Comparison of ENCODE assay signal across 11 cellular contexts in genomic region chr1:211330282-211330936, GRCh38. TPM values are rescaled to one million over a fixed set of nuclear protein-coding genes. Genes with fewer than 3 reads are reported as not detected.
DNase-seq lines count a peak whose midpoint lies in the region; ATAC-seq and TF ChIP-seq lines count a peak whose summit lies in the region.
"Had no signal": no experiment of that assay in that cellular context is flagged by ENCODE, and none has a peak within 500 bp of the region (broad histone marks: within the 10 kb centered on the region; RNA-seq: fewer than 3 reads in every experiment).

No MANE protein-coding gene starts in this region.

- H3K9me3 ChIP-seq in CD4-positive, alpha-beta T cell (ENCODE audit: control insufficient read depth, low read length), result no peaks in the 10 kb centered on the region
- no peaks in the 10 kb centered on the region for H3K9me3 ChIP-seq in HEK293 (ENCODE audit: control insufficient read depth, insufficient read depth, low read depth, low read length)
- H3K9me3 ChIP-seq: vagina had no signal

- H3K36me3 Mint-ChIP-seq in CD4-positive, alpha-beta T cell (ENCODE audit: low read depth), result peaks cover 18% of the 10 kb centered on the region
- peaks cover 14 to 42% of the 10 kb centered on the region in 2 donors for H3K36me3 Mint-ChIP-seq in activated naive CD4-positive, alpha-beta T cell treated with anti-CD3 and anti-CD28 coated beads, Interleukin-2, amount 50 U/mL, for 72 hours
- H3K36me3 Mint-ChIP-seq in naive thymus-derived CD8-positive, alpha-beta T cell, result peaks cover 0 to 11% (median 0%) of the 10 kb centered on the region in 3 donors

- H3K27me3 Mint-ChIP-seq in CD4-positive, alpha-beta T cell, result no peaks in the 10 kb centered on the region
- H3K27me3 Mint-ChIP-seq in naive thymus-derived CD8-positive, alpha-beta T cell, result no peaks in the 10 kb centered on the region

- peaks cover 6% of the 10 kb centered on the region for H3K4me1 ChIP-seq in HEK293 (ENCODE audit: control insufficient read depth, insufficient read depth, low read length)

- POLR2A ChIA-PET in CD4-positive, alpha-beta T cell (lab: Charles Lee), result interaction anchor here (4.9 kb wide), 1 partner anchor 7 kb away, joined by 44 read pairs; no protein-coding TSS in a partner anchor
- POLR2A ChIA-PET in HEK293 (lab: Yijun Ruan, JAX), result interaction anchor here (0.7 to 1.2 kb wide), 3 partner anchors 52 to 130 kb away, joined by 3 read pairs; no protein-coding TSS in a partner anchor
- POLR2A ChIA-PET in naive thymus-derived CD8-positive, alpha-beta T cell (lab: Charles Lee), result interaction anchor here (0.7 to 6.4 kb wide), 6 partner anchors 8 to 1463 kb away, joined by 3 to 50 read pairs (median 7); partner anchors contain the start of gene RCOR3

- ATAC-seq in CD4-positive, alpha-beta T cell (ENCODE audit: poor library complexity), result no peak
- ATAC-seq in activated naive CD4-positive, alpha-beta T cell treated with anti-CD3 and anti-CD28 coated beads, Interleukin-2, amount 50 U/mL, for 72 hours, result no peak
- ATAC-seq in naive thymus-derived CD8-positive, alpha-beta T cell, result no peak
- ATAC-seq in HG03045 (IDR thresholded peaks at IDR 0.05; ENCODE audit: unreplicated experiment), result no peak

- H3K4me3 ChIP-seq in HEK293 (ENCODE audit: low read depth, low read length), result no peak overlapping the region
- H3K4me3 ChIP-seq: vagina had no signal

- TF ChIP-seq CTCF in CD4-positive, alpha-beta T cell (IDR thresholded peaks at IDR 0.05), result no peak
- TF ChIP-seq CTCF in HEK293 (tag by site-specific recombination; IDR thresholded peaks at IDR 0.05), result no peak
- no peak for TF ChIP-seq CTCF in GM10266 (IDR thresholded peaks at IDR 0.05; ENCODE audit: control insufficient read depth, insufficient read depth, low read depth, missing control alignments)

- H3K27ac ChIP-seq in CD4-positive, alpha-beta T cell (ENCODE audit: low read depth, low read length), result no peak overlapping the region
- no peak overlapping the region for H3K27ac ChIP-seq in HEK293 (ENCODE audit: extremely low read depth, low read depth, low read length)
- H3K27ac ChIP-seq: vagina had no signal

- H3K4me3 Mint-ChIP-seq in CD4-positive, alpha-beta T cell, result peak overlapping the region; percentile 95
- H3K4me3 Mint-ChIP-seq in naive thymus-derived CD8-positive, alpha-beta T cell, result peak overlapping the region; percentile 90 to 99 (median 94)

- no peaks in the 10 kb centered on the region for H3K27me3 ChIP-seq in CD4-positive, alpha-beta T cell (ENCODE audit: control insufficient read depth, insufficient read depth, low read length)
- H3K27me3 ChIP-seq: vagina had no signal

- H3K4me1 Mint-ChIP-seq in CD4-positive, alpha-beta T cell (ENCODE audit: low read depth), result peaks cover 88% of the 10 kb centered on the region
- peaks cover 59 to 92% (median 89%) of the 10 kb centered on the region in 4 donors for H3K4me1 Mint-ChIP-seq in naive thymus-derived CD8-positive, alpha-beta T cell

- CTCF ChIA-PET in CD4-positive, alpha-beta T cell (lab: Charles Lee), result interaction anchor here (1.4 kb wide), 1 partner anchor 146 kb away, joined by 4 read pairs; no protein-coding TSS in a partner anchor
- CTCF ChIA-PET in HEK293 (lab: Yijun Ruan, JAX), result no interaction called here

- no peaks in the 10 kb centered on the region for H3K9me3 Mint-ChIP-seq in CD4-positive, alpha-beta T cell
- H3K9me3 Mint-ChIP-seq in activated naive CD4-positive, alpha-beta T cell treated with anti-CD3 and anti-CD28 coated beads, Interleukin-2, amount 50 U/mL, for 72 hours, result no peaks in the 10 kb centered on the region
- H3K9me3 Mint-ChIP-seq in naive thymus-derived CD8-positive, alpha-beta T cell, result no peaks in the 10 kb centered on the region

- H3K27ac Mint-ChIP-seq in CD4-positive, alpha-beta T cell, result peak overlapping the region; percentile 83
- H3K27ac Mint-ChIP-seq in activated naive CD4-positive, alpha-beta T cell treated with anti-CD3 and anti-CD28 coated beads, Interleukin-2, amount 50 U/mL, for 72 hours, result peak overlapping the region; percentile 7 to 92
- peak overlapping the region; percentile 92 to 98 (median 95) for H3K27ac Mint-ChIP-seq in naive thymus-derived CD8-positive, alpha-beta T cell

- intact Hi-C loops in CD4-positive, alpha-beta T cell (cut with DNase I, micrococcal nuclease), result no loop called here

- DNase-seq in CD4-positive, alpha-beta T cell, result no peak
- DNase-seq in activated naive CD4-positive, alpha-beta T cell treated with anti-CD3 and anti-CD28 coated beads, Interleukin-2, amount 50 U/mL, for 72 hours (ENCODE audit: low spot score in 2 of 2), result no peak
- no peak for DNase-seq in naive thymus-derived CD8-positive, alpha-beta T cell
- DNase-seq in stimulated activated CD4-positive, alpha-beta T cell treated with anti-CD3 and anti-CD28 coated beads, Interleukin-4, amount 100 ng/mL, for 24 hours, result no peak
- DNase-seq in GM10266 (ENCODE audit: extremely low spot score), result no peak
- DNase-seq: erythroblast, kidney glomerular epithelial cell, NCI-H2227 treated with DMSO at 0.1 percent for 48 hours had no signal

- no peaks in the 10 kb centered on the region for H3K36me3 ChIP-seq in HEK293 (ENCODE audit: control insufficient read depth in 2 of 2, insufficient read depth in 1 of 2, low read length in 2 of 2)
- H3K36me3 ChIP-seq: vagina had no signal

TF ChIP-seq in HEK293, 187 proteins besides CTCF, POLR2A, EP300 and RAD21:
- TF ChIP-seq ZNF174 (tag by site-specific recombination; IDR thresholded peaks at IDR 0.05) (no peak), ZNF600 (tag by site-specific recombination; IDR thresholded peaks at IDR 0.05) (no peak), ZFHX2 (tag by site-specific recombination; conservative IDR thresholded peaks at IDR 0.05) (peak; percentile 65), PRDM1 (tag by site-specific recombination; IDR thresholded peaks at IDR 0.05) (0 out of 2 replicates have a peak, but pooled peaks have one; percentile 34), ZNF398 (tag by site-specific recombination; IDR thresholded peaks at IDR 0.05) (0 out of 2 replicates have a peak, but pooled peaks have one; percentile 25), EGR2 (tag by site-specific recombination; IDR thresholded peaks at IDR 0.05; ENCODE audit: low read depth) (peak; percentile 61), WT1 (tag by site-specific recombination; IDR thresholded peaks at IDR 0.05) (peak; percentile 54; the same call in 1 of the 2 replicates), YY2 (tag by site-specific recombination; IDR thresholded peaks at IDR 0.05) (no peak), ZEB2 (tag by site-specific recombination; IDR thresholded peaks at IDR 0.05) (no peak), ZNF426 (tag by site-specific recombination; IDR thresholded peaks at IDR 0.05) (no peak), ZNF555 (tag by site-specific recombination; conservative IDR thresholded peaks at IDR 0.05) (no peak)
TF ChIP-seq in HEK293: peak in this region for 5.

RNA-seq across cellular contexts. Expression of gene TRAF5, which starts 3.8 kb away (rescaled TPM):
- 10 to 100 TPM; 21.9 to 23.2 TPM for total RNA-seq in CD4-positive, alpha-beta T cell
- total RNA-seq in activated naive CD4-positive, alpha-beta T cell treated with anti-CD3 and anti-CD28 coated beads, Interleukin-2, amount 50 U/mL, for 72 hours, result 10 to 100 TPM; 33.3 to 54.9 TPM
- 10 to 100 TPM; 72.4 to 74.3 TPM for total RNA-seq in naive thymus-derived CD8-positive, alpha-beta T cell
- polyA plus RNA-seq in naive thymus-derived CD8-positive, alpha-beta T cell, result 10 to 100 TPM; 18.2 to 32.5 (median 18.5) TPM
